ENCODE assay signal across 29 cellular contexts in the genomic region with DNA sequence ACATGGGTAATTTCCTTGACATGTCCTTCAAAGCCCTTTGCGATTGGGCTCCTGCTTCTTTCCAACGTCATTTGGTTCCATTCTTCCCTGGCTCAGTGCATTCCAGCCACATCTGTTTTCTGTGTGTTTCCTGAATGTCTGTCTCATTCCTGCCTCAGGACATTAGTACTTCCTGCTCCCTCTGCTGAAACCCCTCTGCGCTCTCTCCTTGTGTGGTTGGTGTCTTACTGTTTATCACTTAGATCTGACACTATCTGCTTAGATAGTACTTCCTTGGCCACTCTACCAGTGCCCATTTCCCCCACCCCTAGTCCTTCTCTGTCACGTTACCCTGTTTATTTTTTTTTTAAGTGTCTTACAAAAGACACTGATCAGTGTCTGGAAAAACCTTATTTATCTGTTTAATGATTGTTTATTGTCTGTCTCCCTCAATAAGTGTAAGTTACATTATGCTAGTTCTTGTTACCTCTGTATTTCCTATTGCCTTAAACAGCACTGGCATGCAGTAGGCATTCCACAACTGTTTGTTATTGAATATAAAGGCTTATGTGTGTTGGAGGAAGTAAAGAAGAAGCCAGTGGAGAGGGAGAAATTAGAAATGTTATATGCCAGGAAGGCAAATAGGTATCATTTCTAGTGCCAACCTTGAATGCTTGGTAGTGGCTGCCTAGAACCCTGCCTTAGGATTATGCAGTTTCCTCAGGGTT. TPM values are rescaled to one million over a fixed set of nuclear protein-coding genes. Genes with fewer than 3 reads are reported as not detected.
DNase-seq lines count a peak whose midpoint lies in the region; ATAC-seq and TF ChIP-seq lines count a peak whose summit lies in the region.
"Had no signal": no experiment of that assay in that cellular context is flagged by ENCODE, and none has a peak within 500 bp of the region (broad histone marks: within the 10 kb centered on the region; RNA-seq: fewer than 3 reads in every experiment).

No MANE protein-coding gene starts in this region.

- no peak overlapping the region for H3K4me3 Mint-ChIP-seq in CD8-positive, alpha-beta T cell
- no peak overlapping the region for H3K4me3 Mint-ChIP-seq in effector memory CD8-positive, alpha-beta T cell
- peak overlapping the region; percentile 66 for H3K4me3 Mint-ChIP-seq in natural killer cell
- H3K4me3 Mint-ChIP-seq: GM23338, WTC11 had no signal

- no peak overlapping the region for H3K27ac ChIP-seq in CD8-positive, alpha-beta T cell (ENCODE audit: low read depth, low read length)
- H3K27ac ChIP-seq in PC-3 (ENCODE audit: low read length) = no peak overlapping the region
- H3K27ac ChIP-seq: A549, BLaER1, esophagus muscularis mucosa, KMS-11, SJSA1 had no signal

- H3K36me3 ChIP-seq in CD8-positive, alpha-beta T cell (ENCODE audit: insufficient read depth, low read length) = no peaks in the 10 kb centered on the region
- no peaks in the 10 kb centered on the region; the same call in 1 of the 2 replicates for H3K36me3 ChIP-seq in PC-3 (ENCODE audit: low read depth, low read length)
- H3K36me3 ChIP-seq: esophagus muscularis mucosa had no signal

- intact Hi-C loops in CD8-positive, alpha-beta T cell (cut with DNase I, micrococcal nuclease) = no loop called here
- intact Hi-C loops in natural killer cell (cut with micrococcal nuclease) = no loop called here
- intact Hi-C loops in PC-3 (cut with micrococcal nuclease) = no loop called here

- no peak overlapping the region for H3K4me2 ChIP-seq in PC-3 (ENCODE audit: low read length)
- H3K4me2 ChIP-seq: A549, BLaER1, GM23338, KMS-11 had no signal

- H3K36me3 Mint-ChIP-seq in CD8-positive, alpha-beta T cell = peaks cover 61% of the 10 kb centered on the region
- H3K36me3 Mint-ChIP-seq in effector memory CD8-positive, alpha-beta T cell (ENCODE audit: insufficient read depth) = peaks cover 14% of the 10 kb centered on the region
- peaks cover 10% of the 10 kb centered on the region for H3K36me3 Mint-ChIP-seq in natural killer cell

- no peaks in the 10 kb centered on the region for H3K9me3 ChIP-seq in CD8-positive, alpha-beta T cell (ENCODE audit: low read length)
- H3K9me3 ChIP-seq in PC-3 (ENCODE audit: low read length) = no peaks in the 10 kb centered on the region
- H3K9me3 ChIP-seq: esophagus muscularis mucosa, mucosa of descending colon had no signal

- no peaks in the 10 kb centered on the region for H3F3A ChIP-seq in PC-3 (ENCODE audit: low read length, unreplicated experiment)

- no TSS peak for BruUV-seq in PC-3 (replicated peaks; lab: Mats Ljungman, UMichigan)

- no peaks in the 10 kb centered on the region for H3K27me3 Mint-ChIP-seq in CD8-positive, alpha-beta T cell (ENCODE audit: low read depth)
- no peaks in the 10 kb centered on the region for H3K27me3 Mint-ChIP-seq in effector memory CD8-positive, alpha-beta T cell
- no peaks in the 10 kb centered on the region for H3K27me3 Mint-ChIP-seq in natural killer cell (ENCODE audit: low read depth in 2 of 2)

- peaks cover 54% of the 10 kb centered on the region for H3K4me1 Mint-ChIP-seq in CD8-positive, alpha-beta T cell (ENCODE audit: low read depth)
- H3K4me1 Mint-ChIP-seq in effector memory CD8-positive, alpha-beta T cell (ENCODE audit: low read depth in 2 of 2) = peaks cover 34 to 44% of the 10 kb centered on the region in 2 donors
- peaks cover 61 to 65% of the 10 kb centered on the region in 2 donors for H3K4me1 Mint-ChIP-seq in natural killer cell

- H3K9me3 Mint-ChIP-seq in CD8-positive, alpha-beta T cell = peaks cover 10% of the 10 kb centered on the region
- peaks cover 3 to 9% of the 10 kb centered on the region in 2 donors for H3K9me3 Mint-ChIP-seq in effector memory CD8-positive, alpha-beta T cell
- peaks cover 0 to 5% of the 10 kb centered on the region in 2 donors for H3K9me3 Mint-ChIP-seq in natural killer cell

- H4K20me1 ChIP-seq in PC-3 (ENCODE audit: low read length) = no peaks in the 10 kb centered on the region

- CTCF ChIA-PET in CD8-positive, alpha-beta T cell (lab: Charles Lee) = no interaction called here
- CTCF ChIA-PET in PC-3 (lab: Charles Lee) = no interaction called here

- H3K27me3 ChIP-seq in CD8-positive, alpha-beta T cell (ENCODE audit: insufficient read depth, low read length) = no peaks in the 10 kb centered on the region
- H3K27me3 ChIP-seq in PC-3 (ENCODE audit: low read length) = no peaks in the 10 kb centered on the region
- H3K27me3 ChIP-seq: BLaER1, esophagus muscularis mucosa, SJSA1, spleen had no signal

- no peaks in the 10 kb centered on the region; the same call in 1 of the 2 replicates for H3K79me2 ChIP-seq in PC-3 (ENCODE audit: low read length)

- no peak overlapping the region for H3K9ac ChIP-seq in PC-3 (ENCODE audit: low read length)
- H3K9ac ChIP-seq: BLaER1, KMS-11 had no signal

- no peak for DNase-seq in CD8-positive, alpha-beta T cell
- peak; percentile 94 for DNase-seq in RPMI7951 (ENCODE audit: low read depth)
- DNase-seq in effector memory CD8-positive, alpha-beta T cell = no peak
- no peak for DNase-seq in natural killer cell
- DNase-seq in SIG-M5 (lab: John Stamatoyannopoulos, UW) = no peak
- no peak for DNase-seq in cerebellar nuclear complex (lab: John Stamatoyannopoulos, UW)
- no peak for DNase-seq in PC-3
- DNase-seq: activated CD4-positive, alpha-beta T cell treated with anti-CD3 and anti-CD28 coated beads, Interleukin-2, amount 50 U/mL, for 48 hours; activated naive CD4-positive, alpha-beta T cell; anterior cingulate cortex; caudate nucleus; DMS 273 treated with DMSO at 0.1 percent for 48 hours; mucosa of descending colon; NCI-H1092; NCI-H1930; NCI-H345; spleen; stimulated activated CD4-positive, alpha-beta T cell treated with anti-CD3 and anti-CD28 coated beads, Interleukin-4, amount 100 ng/mL, for 24 hours; T-helper 9 cell had no signal

- no peak overlapping the region for H2AFZ ChIP-seq in PC-3 (ENCODE audit: low read length)
- H2AFZ ChIP-seq: GM23338 had no signal

- H3K27ac Mint-ChIP-seq in CD8-positive, alpha-beta T cell = peak overlapping the region; percentile 71
- H3K27ac Mint-ChIP-seq in effector memory CD8-positive, alpha-beta T cell = peak overlapping the region in 1 of 2 donors; percentile 62
- peak overlapping the region; percentile 66 to 89 for H3K27ac Mint-ChIP-seq in natural killer cell
- H3K27ac Mint-ChIP-seq: GM23338, WTC11 had no signal

- H3K4me1 ChIP-seq in CD8-positive, alpha-beta T cell (ENCODE audit: insufficient read depth, low read length) = peaks cover 20% of the 10 kb centered on the region
- H3K4me1 ChIP-seq in PC-3 (ENCODE audit: insufficient read depth, low read length) = no peaks in the 10 kb centered on the region
- H3K4me1 ChIP-seq: A549 had no signal

- no peak overlapping the region for H3K4me3 ChIP-seq in CD8-positive, alpha-beta T cell (ENCODE audit: low read depth, low read length)
- no peak overlapping the region for H3K4me3 ChIP-seq in PC-3 (ENCODE audit: low read length)
- H3K4me3 ChIP-seq: A549, BLaER1, esophagus muscularis mucosa, GM12878, GM23338, mucosa of descending colon, SJSA1, spleen had no signal

- POLR2A ChIA-PET in CD8-positive, alpha-beta T cell (lab: Charles Lee) = no interaction called here
- POLR2A ChIA-PET in PC-3 (lab: Charles Lee; ENCODE audit: unreplicated experiment) = no interaction called here

- ATAC-seq in CD8-positive, alpha-beta T cell = peak; percentile 23
- ATAC-seq in effector memory CD8-positive, alpha-beta T cell (replicated peaks) = peak; percentile 58
- ATAC-seq in natural killer cell (peak; percentile 50 to 68 (median 61)), PC-3 (no peak), HG03457 (IDR thresholded peaks at IDR 0.05; ENCODE audit: unreplicated experiment) (no peak)
- ATAC-seq: A549, GM12878, GM23338, left lobe of liver, mucosa of descending colon, WTC11 had no signal

- no peaks in the 10 kb centered on the region for H3K9me2 ChIP-seq in PC-3 (replicated peaks; ENCODE audit: low read length)

- TF ChIP-seq CTCF in CD8-positive, alpha-beta T cell (IDR thresholded peaks at IDR 0.05) = no peak
- TF ChIP-seq CTCF in natural killer cell (IDR thresholded peaks at IDR 0.05) (no peak), PC-3 (conservative IDR thresholded peaks at IDR 0.05; ENCODE audit: low read depth, low read length) (no peak)

RNA-seq across cellular contexts. Expression of gene DYRK2, which starts 21.5 kb away (rescaled TPM):
- 100 to 1,000 TPM; 118 to 122 TPM for total RNA-seq in CD8-positive, alpha-beta T cell
- 24.1 and 24.5 TPM in 2 replicates for total RNA-seq in RPMI7951 (2014; rRNA removed; shearing (Covaris generic))
- total RNA-seq in natural killer cell (100 to 1,000 TPM in 2 of 3 donors, 10 to 100 TPM in 1; 88.1 to 108 (median 108) TPM), PC-3 (2014; rRNA removed) (20.6 and 26.3 TPM in 2 replicates)

Comparison
In these comparisons a context has a peak if more than half of its experiments do, and no peak if none do; other contexts are left out.
1. ATAC-seq: peak in CD8-positive, alpha-beta T cell (single experiment), effector memory CD8-positive, alpha-beta T cell (single experiment) and natural killer cell (3 of 3); none in PC-3 (single experiment) and HG03457 (single experiment).